17 cellular contexts compared by ENCODE assay signal in the genomic region with DNA sequence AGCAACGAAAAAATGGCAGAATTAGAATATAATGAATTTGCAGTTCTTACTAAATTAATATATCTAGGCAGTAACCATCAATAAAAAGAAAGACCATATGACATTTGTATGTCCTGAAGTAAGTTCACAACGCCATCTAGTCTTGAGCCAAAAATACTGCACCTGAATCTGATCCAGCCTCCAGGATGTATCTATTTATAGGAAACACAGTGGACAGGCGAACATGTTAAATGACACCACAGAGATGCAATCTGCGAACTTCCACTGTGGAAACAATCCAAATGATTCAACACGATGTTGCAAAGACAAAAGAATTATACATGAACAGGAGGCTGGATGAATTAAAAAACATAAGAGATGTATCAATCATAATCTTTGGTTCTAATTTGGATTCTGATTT.
DNase-seq lines count a peak whose midpoint lies in the region; ATAC-seq and TF ChIP-seq lines count a peak whose summit lies in the region.
"Had no signal": no experiment of that assay in that cellular context is flagged by ENCODE, and none has a peak within 500 bp of the region (broad histone marks: within the 10 kb centered on the region; RNA-seq: fewer than 3 reads in every experiment).

No MANE protein-coding gene starts in this region.

- peak; percentile 12 for DNase-seq in DMS53 (lab: John Stamatoyannopoulos, UW)
- DNase-seq in DMS53 treated with DMSO at 0.1 percent for 48 hours (lab: John Stamatoyannopoulos, UW; ENCODE audit: unreplicated experiment): no peak
- DNase-seq in LHCN-M2 (ENCODE audit: low read depth): peak; percentile 28
- DNase-seq in astrocyte of the spinal cord (ENCODE audit: low read depth, low spot score): peak; percentile 5
- DNase-seq in myocyte (ENCODE audit: low read depth): peak; percentile 24
- DNase-seq in SK-N-DZ (ENCODE audit: low spot score): no peak
- no peak for DNase-seq in foreskin keratinocyte
- DNase-seq: C1 segment of cervical spinal cord, IMR-90, MV-4-11, NCI-H1417 treated with DMSO at 0.1 percent for 48 hours, NCI-H2029 treated with DMSO at 0.1 percent for 48 hours, PC-9, T-helper 17 cell had no signal

- no peak overlapping the region for H3K27ac ChIP-seq in foreskin keratinocyte
- H3K27ac ChIP-seq: 22Rv1, PC-9 had no signal

- H3K4me3 ChIP-seq in astrocyte of the spinal cord (ENCODE audit: low read depth, low read length): no peak overlapping the region
- H3K4me3 ChIP-seq: PC-9 had no signal

- no peaks in the 10 kb centered on the region for H3K4me1 ChIP-seq in foreskin keratinocyte

- TF ChIP-seq CTCF in astrocyte of the spinal cord (IDR thresholded peaks at IDR 0.05; ENCODE audit: low read depth, low read length) (no peak), foreskin keratinocyte (conservative IDR thresholded peaks at IDR 0.05) (no peak)

- no peak for ATAC-seq in foreskin keratinocyte
- no peak for ATAC-seq in HG03135 (IDR thresholded peaks at IDR 0.05; ENCODE audit: unreplicated experiment)
- ATAC-seq: Right ventricle myocardium inferior, T-helper 17 cell had no signal

- in situ Hi-C loops in astrocyte of the spinal cord (cut with HindIII; ENCODE audit: low sequenced_read_pairs): no loop called here

- H3K27me3 ChIP-seq in foreskin keratinocyte: no peaks in the 10 kb centered on the region

Comparison
In these comparisons a context has a peak if more than half of its experiments do, and no peak if none do; other contexts are left out.
1. DNase-seq: peak in DMS53 (single experiment), LHCN-M2 (single experiment), astrocyte of the spinal cord (single experiment) and myocyte (single experiment); none in DMS53 treated with DMSO at 0.1 percent for 48 hours (single experiment), SK-N-DZ (single experiment) and foreskin keratinocyte (0 of 2).